8 cellular contexts compared by ENCODE assay signal in genomic region chr15:68783226-68784054, GRCh38. TPM values are rescaled to one million over a fixed set of nuclear protein-coding genes. Genes with fewer than 3 reads are reported as not detected.
DNase-seq lines count a peak whose midpoint lies in the region; ATAC-seq and TF ChIP-seq lines count a peak whose summit lies in the region.

No MANE protein-coding gene starts in this region.

- peaks cover 19 to 65% of the 10 kb centered on the region in 2 donors for H3K4me1 ChIP-seq in left lung

- no peak overlapping the region for H3K27ac Mint-ChIP-seq in MCF 10A (ENCODE audit: low read depth, unreplicated experiment)
- H3K27ac Mint-ChIP-seq in stimulated activated naive B cell treated with anti-CD40 and anti-IgM and Interleukin-4, amounts not matched to agents 10 μg/mL and 1 μg/mL and 100 μg/mL, for 72 hours = peak overlapping the region; percentile 68

- peak; percentile 80 for TF ChIP-seq CTCF in VCaP (conservative IDR thresholded peaks at IDR 0.05)
- TF ChIP-seq CTCF in MCF 10A (IDR thresholded peaks at IDR 0.05; ENCODE audit: unreplicated experiment) = peak; percentile 51
- peak; percentile 43 to 77 for TF ChIP-seq CTCF in left lung (IDR thresholded peaks at IDR 0.05)

- ATAC-seq in left lung (peak; percentile 57), HG03159 (IDR thresholded peaks at IDR 0.05; ENCODE audit: unreplicated experiment) (no peak)
- peak; percentile 85 to 86 for ATAC-seq in stimulated activated naive B cell treated with anti-CD40 and anti-IgM and Interleukin-4, amounts not matched to agents 10 μg/mL and 1 μg/mL and 100 μg/mL, for 72 hours (replicated peaks)

- H3K27ac ChIP-seq in VCaP (peak overlapping the region; percentile 63), left lung (peak overlapping the region in 1 of 2 donors; percentile 94)

- CTCF ChIA-PET in MCF 10A (lab: Yijun Ruan, JAX) = interaction anchor here (0.6 to 1.6 kb wide), 9 partner anchors 12 to 113 kb away, joined by 3 to 8 read pairs (median 4); no protein-coding TSS in a partner anchor

- no peaks in the 10 kb centered on the region for H3K9me3 ChIP-seq in left lung

- H3K4me3 ChIP-seq in left lung = peak overlapping the region in 1 of 2 donors; percentile 23

- POLR2A ChIA-PET in MCF 10A (lab: Yijun Ruan, JAX) = interaction anchor here (1.0 kb wide), 1 partner anchor 37 kb away, joined by 3 read pairs; the partner anchor contains the start of gene ANP32A

- no peaks in the 10 kb centered on the region for H3K9me3 Mint-ChIP-seq in MCF 10A (ENCODE audit: unreplicated experiment)
- H3K9me3 Mint-ChIP-seq in stimulated activated naive B cell treated with anti-CD40 and anti-IgM and Interleukin-4, amounts not matched to agents 10 μg/mL and 1 μg/mL and 100 μg/mL, for 72 hours = no peaks in the 10 kb centered on the region

- intact Hi-C loops in MCF 10A (cut with micrococcal nuclease) = loop anchor here (5.0 kb wide), 2 partner anchors 34 to 94 kb away; no protein-coding TSS in a partner anchor
- intact Hi-C loops in left lung (cut with DNase I) = no loop called here

- H3K4me3 Mint-ChIP-seq in MCF 10A (ENCODE audit: unreplicated experiment) = no peak overlapping the region
- H3K4me3 Mint-ChIP-seq in stimulated activated naive B cell treated with anti-CD40 and anti-IgM and Interleukin-4, amounts not matched to agents 10 μg/mL and 1 μg/mL and 100 μg/mL, for 72 hours = peak overlapping the region; percentile 9 to 51

- no peaks in the 10 kb centered on the region for H3K4me1 Mint-ChIP-seq in MCF 10A (ENCODE audit: insufficient read depth, unreplicated experiment)
- peaks cover 28 to 51% of the 10 kb centered on the region in 2 donors for H3K4me1 Mint-ChIP-seq in stimulated activated naive B cell treated with anti-CD40 and anti-IgM and Interleukin-4, amounts not matched to agents 10 μg/mL and 1 μg/mL and 100 μg/mL, for 72 hours

- H3K36me3 Mint-ChIP-seq in MCF 10A (ENCODE audit: insufficient read depth, unreplicated experiment) = peaks cover 81% of the 10 kb centered on the region
- peaks cover 45 to 58% of the 10 kb centered on the region in 2 donors for H3K36me3 Mint-ChIP-seq in stimulated activated naive B cell treated with anti-CD40 and anti-IgM and Interleukin-4, amounts not matched to agents 10 μg/mL and 1 μg/mL and 100 μg/mL, for 72 hours

- H3K27me3 Mint-ChIP-seq in MCF 10A (ENCODE audit: insufficient read depth, unreplicated experiment) = no peaks in the 10 kb centered on the region
- no peaks in the 10 kb centered on the region for H3K27me3 Mint-ChIP-seq in stimulated activated naive B cell treated with anti-CD40 and anti-IgM and Interleukin-4, amounts not matched to agents 10 μg/mL and 1 μg/mL and 100 μg/mL, for 72 hours

- H3K27me3 ChIP-seq in left lung = no peaks in the 10 kb centered on the region

- DNase-seq in NCI-H2227 (lab: John Stamatoyannopoulos, UW; ENCODE audit: unreplicated experiment) = peak; percentile 1
- no peak for DNase-seq in NCI-H2227 treated with DMSO at 0.1 percent for 48 hours (lab: John Stamatoyannopoulos, UW)
- DNase-seq in MCF 10A (ENCODE audit: unreplicated experiment) = peak; percentile 46
- peak in 1 of 2 donors; percentile 86 for DNase-seq in left lung
- no peak for DNase-seq in stimulated activated naive B cell treated with anti-CD40 and anti-IgM and Interleukin-4, amounts not matched to agents 10 μg/mL and 1 μg/mL and 100 μg/mL, for 72 hours
- no peak for DNase-seq in NCI-H2029 (lab: John Stamatoyannopoulos, UW)

- peaks cover 0 to 80% of the 10 kb centered on the region in 2 donors for H3K36me3 ChIP-seq in left lung

- no TSS peak for BruUV-seq in MCF 10A (replicated peaks; lab: Mats Ljungman, UMichigan)

RNA-seq across cellular contexts. Expression of gene ANP32A, which starts 37.3 kb away (rescaled TPM):
- total RNA-seq in MCF 10A (2022) (150 and 159 TPM in 2 replicates), left lung (100 to 1,000 TPM; 111 to 127 TPM)

Comparison
In these comparisons a context has a peak if more than half of its experiments do, and no peak if none do; other contexts are left out.
1. DNase-seq: peak in NCI-H2227 (single experiment) and MCF 10A (single experiment); none in NCI-H2227 treated with DMSO at 0.1 percent for 48 hours (single experiment), stimulated activated naive B cell treated with anti-CD40 and anti-IgM and Interleukin-4, amounts not matched to agents 10 μg/mL and 1 μg/mL and 100 μg/mL, for 72 hours (single experiment) and NCI-H2029 (single experiment).
2. Peak in every context shown above with its lines, with median percentiles within 50 percentile points of each other: CTCF ChIP-seq.